In genomic region chr12:110498984-110499706, GRCh38 we compare ENCODE assay signal across 10 cellular contexts. TPM values are rescaled to one million over a fixed set of nuclear protein-coding genes. Genes with fewer than 3 reads are reported as not detected.
DNase-seq lines count a peak whose midpoint lies in the region; ATAC-seq, FAIRE-seq and TF ChIP-seq lines count a peak whose summit lies in the region.
"Had no signal": no experiment of that assay in that cellular context is flagged by ENCODE, and none has a peak within 500 bp of the region (broad histone marks: within the 10 kb centered on the region; RNA-seq: fewer than 3 reads in every experiment).

No MANE protein-coding gene starts in this region.

- H3K9ac ChIP-seq in HepG2 (ENCODE audit: insufficient read depth, low read depth, low read length): peak overlapping the region; percentile 26; the same call in 1 of the 2 replicates

- H3K4me1 Mint-ChIP-seq in T-cell: peaks cover 38 to 47% (median 45%) of the 10 kb centered on the region in 3 donors
- H3K4me1 Mint-ChIP-seq in type B pancreatic cell (ENCODE audit: unreplicated experiment): peaks cover 17% of the 10 kb centered on the region

- H3K27ac ChIP-seq in HepG2 (ENCODE audit: extremely low read length, insufficient read depth, low read length) (no peak overlapping the region), right lobe of liver (no peak overlapping the region)

- peak overlapping the region; percentile 2 to 57 (median 55) for H3K4me3 Mint-ChIP-seq in T-cell
- H3K4me3 Mint-ChIP-seq in type B pancreatic cell: peak overlapping the region; percentile 68

- TF ChIP-seq RAD21 in HepG2 (CRISPR knock-in tag; IDR thresholded peaks at IDR 0.05): no peak

- no peaks in the 10 kb centered on the region; the same call in none of the 2 replicates for H4K20me1 ChIP-seq in HepG2 (ENCODE audit: insufficient read depth, low read length)

- CTCF ChIA-PET in HepG2 (lab: Yijun Ruan, JAX; ENCODE audit: low intra/inter-chr PET ratio, low total read pairs) (no interaction called here), T-cell (lab: Charles Lee) (interaction anchor here in 1 of 2 donors (0.6 to 5.3 kb wide), 4 partner anchors 14 to 49 kb away, joined by 3 to 30 read pairs (median 3); partner anchors contain the start of genes ARPC3, FAM216A and GPN3)

- no peak overlapping the region for H2AFZ ChIP-seq in HepG2 (ENCODE audit: low read length)

- H3K4me2 ChIP-seq in HepG2 (ENCODE audit: low read depth, low read length): peak overlapping the region; percentile 18; the same call in 1 of the 2 replicates

- H3K36me3 Mint-ChIP-seq in T-cell (peaks cover 18% of the 10 kb centered on the region), type B pancreatic cell (peaks cover 15% of the 10 kb centered on the region)

- in situ Hi-C loops in HepG2 (cut with HindIII; ENCODE audit: extremely low pct_ligation_motif_present, low pct_unique_long_range_greater_than_20kb) (no loop called here), GM13977 (cut with MboI; ENCODE audit: low pct_unique_long_range_greater_than_20kb, low sequenced_read_pairs, unreplicated experiment) (no loop called here)

- H3K79me2 ChIP-seq in HepG2 (ENCODE audit: insufficient read depth, low read length): peaks cover 41% of the 10 kb centered on the region

- H3K36me3 ChIP-seq in HepG2 (replicated peaks in 1 of 2; ENCODE audit: control insufficient read depth in 1 of 2, insufficient read depth in 2 of 2, low read length in 2 of 2) (peaks cover 3 to 21% of the 10 kb centered on the region in 2 experiments; a peak in 3 of 5 replicates), right lobe of liver (peaks cover 0 to 19% (median 6%) of the 10 kb centered on the region in 4 donors)

- H3K4me1 ChIP-seq in HepG2 (ENCODE audit: insufficient read depth, low read length) (peaks cover 30% of the 10 kb centered on the region), right lobe of liver (peaks cover 0 to 28% (median 12%) of the 10 kb centered on the region in 4 donors)

- DNase-seq in HepG2 (ENCODE audit: low spot score) (peak; percentile 10), right lobe of liver (no peak), T-cell (no peak), foreskin fibroblast (peak; percentile 36 to 51), type B pancreatic cell (ENCODE audit: extremely low spot score, unreplicated experiment) (no peak), GM13977 (ENCODE audit: low spot score) (no peak)
- DNase-seq: DMS 273 treated with DMSO at 0.1 percent for 48 hours; NK-92 treated with Interleukin-12 subunit alpha and Interleukin-12 subunit beta, amount 100 ng/mL, for 24 hours had no signal

- ATAC-seq in HepG2 (no peak), right lobe of liver (no peak), T-cell (replicated peaks in 1 of 4) (no peak), HG02759 (IDR thresholded peaks at IDR 0.05; ENCODE audit: unreplicated experiment) (no peak), GM19452 (IDR thresholded peaks at IDR 0.05; ENCODE audit: unreplicated experiment) (no peak)

- no TSS peak for BruUV-seq in HepG2 (replicated peaks; lab: Mats Ljungman, UMichigan)

- no peak overlapping the region; a peak in 1 of 6 replicates for H3K4me3 ChIP-seq in HepG2 (replicated peaks in 1 of 3; ENCODE audit: insufficient read depth in 1 of 3, low read depth in 2 of 3, low read length in 3 of 3)
- no peak overlapping the region for H3K4me3 ChIP-seq in right lobe of liver
- no peak overlapping the region for H3K4me3 ChIP-seq in foreskin fibroblast (ENCODE audit: low read depth in 1 of 2, low read length in 2 of 2)

- intact Hi-C loops in HepG2 (cut with micrococcal nuclease; ENCODE audit: unreplicated experiment): no loop called here
- intact Hi-C loops in right lobe of liver (cut with DNase I): no loop called here

- H3K27ac Mint-ChIP-seq in T-cell (peak overlapping the region; percentile 22 to 46), type B pancreatic cell (peak overlapping the region; percentile 17)

- no peak for TF ChIP-seq EP300 in HepG2 (IDR thresholded peaks at IDR 0.05; ENCODE audit: low read depth in 2 of 2, low read length in 2 of 2)
- TF ChIP-seq EP300 in HepG2 (CRISPR knock-in tag; IDR thresholded peaks at IDR 0.05; ENCODE audit: borderline replicate concordance): no peak

- POLR2A ChIA-PET in HepG2 (lab: Yijun Ruan, JAX): interaction anchor here (3.8 kb wide), 1 partner anchor 30 kb away, joined by 36 read pairs; the partner anchor contains the start of genes FAM216A and GPN3
- POLR2A ChIA-PET in T-cell (lab: Charles Lee): interaction anchor here in 1 of 2 donors (0.6 to 0.7 kb wide), 2 partner anchors 49 to 293 kb away, joined by 4 read pairs; partner anchors contain the start of gene ARPC3

- no peak for TF ChIP-seq CTCF in HepG2 (CRISPR knock-in tag; IDR thresholded peaks at IDR 0.05)
- TF ChIP-seq CTCF in right lobe of liver (IDR thresholded peaks at IDR 0.05): no peak
- TF ChIP-seq CTCF in foreskin fibroblast (IDR thresholded peaks at IDR 0.05; ENCODE audit: low read depth, low read length): no peak
- no peak for TF ChIP-seq CTCF in type B pancreatic cell (conservative IDR thresholded peaks at IDR 0.05)
- no peak for TF ChIP-seq CTCF in GM13977 (IDR thresholded peaks at IDR 0.05; ENCODE audit: extremely low read depth, insufficient read depth, missing control alignments)

- H3K27me3 ChIP-seq in HepG2 (ENCODE audit: control insufficient read depth in 1 of 2, insufficient read depth in 2 of 2, low read length in 2 of 2): peaks cover 0 to 3% of the 10 kb centered on the region in 2 experiments; a peak in 1 of 5 replicates
- H3K27me3 ChIP-seq in right lobe of liver: no peaks in the 10 kb centered on the region

- FAIRE-seq in HepG2 (lab: Jason Lieb, UNC): no peak

- no peaks in the 10 kb centered on the region for H3K27me3 Mint-ChIP-seq in T-cell
- H3K27me3 Mint-ChIP-seq in type B pancreatic cell: peaks cover 4% of the 10 kb centered on the region

- WGBS in HepG2 (ENCODE audit: low lambda C conversion rate): 70% methylated on average over 4 of the region's 4 CpGs
- WGBS in right lobe of liver (ENCODE audit: insufficient coverage, low coverage, low lambda C conversion rate, missing lambda C conversion rate): 24% methylated on average over 4 of the region's 4 CpGs

- no peaks in the 10 kb centered on the region for H3K9me3 Mint-ChIP-seq in T-cell
- H3K9me3 Mint-ChIP-seq in type B pancreatic cell: peaks cover 8% of the 10 kb centered on the region

- no peaks in the 10 kb centered on the region for H3K9me3 ChIP-seq in HepG2 (ENCODE audit: low read length)
- H3K9me3 ChIP-seq in right lobe of liver: no peaks in the 10 kb centered on the region

- TF ChIP-seq POLR2A in HepG2 (IDR thresholded peaks at IDR 0.05; ENCODE audit: insufficient read depth in 1 of 2, low read depth in 2 of 2, low read length in 2 of 2) (no peak), right lobe of liver (IDR thresholded peaks at IDR 0.05) (no peak)

RNA-seq across cellular contexts. Expression of gene VPS29, which starts 2.8 kb away (rescaled TPM):
- total RNA-seq in HepG2 (2016; rRNA removed; fragmentation: Illumina TruSeq; extraction: Trizol) (107 and 161 TPM in 2 replicates), right lobe of liver (10 to 100 TPM; 37.9 to 61.2 (median 51.1) TPM), T-cell (100 to 1,000 TPM in 1 of 5 donors, 10 to 100 TPM in 4; 79.0 to 109 (median 95.4) TPM), type B pancreatic cell (ENCODE audit: low replicate concordance) (72.6 and 84.7 TPM in 2 replicates)
- total RNA-seq in HepG2 (2016; cell fraction: cytosol; rRNA removed; fragmentation: Illumina TruSeq; extraction: Trizol; ENCODE audit: low read depth): 34.7 and 38.8 TPM in 2 replicates
- 112 and 168 TPM in 2 replicates for total RNA-seq in HepG2 (2016; cell fraction: insoluble cytoplasmic fraction; rRNA removed; fragmentation: Illumina TruSeq; extraction: Trizol)
- 44.9 and 45.0 TPM in 2 replicates for total RNA-seq in HepG2 (2016; cell fraction: membrane; rRNA removed; fragmentation: Illumina TruSeq; extraction: Trizol)
- total RNA-seq in HepG2 (2016; cell fraction: nucleus; rRNA removed; fragmentation: Illumina TruSeq; extraction: Trizol): 50.0 and 57.0 TPM in 2 replicates
- polyA plus RNA-seq in HepG2 (2011; rRNA removed): 100 and 114 TPM in 2 replicates
- polyA plus RNA-seq in HepG2 (2011; cell fraction: cytosol; rRNA removed): 58.3 and 73.6 TPM in 2 replicates
- 45.3 and 65.3 TPM in 2 replicates for polyA plus RNA-seq in HepG2 (2011; cell fraction: nucleus; rRNA removed)
- polyA plus RNA-seq in HepG2 (2012): 84.2 and 88.0 TPM in 2 replicates
- polyA plus RNA-seq in HepG2 (2016; cell fraction: cytosol; fragmentation: Illumina TruSeq; extraction: Trizol; ENCODE audit: low read depth): 49.4 and 58.6 TPM in 2 replicates
- polyA plus RNA-seq in HepG2 (2016; cell fraction: insoluble cytoplasmic fraction; fragmentation: Illumina TruSeq; extraction: Trizol; ENCODE audit: low read depth): 175 and 205 TPM in 2 replicates
- polyA plus RNA-seq in HepG2 (2016; cell fraction: membrane; fragmentation: Illumina TruSeq; extraction: Trizol; ENCODE audit: low read depth): 42.2 and 44.9 TPM in 2 replicates
- 141 and 142 TPM in 2 replicates for polyA plus RNA-seq in HepG2 (2016; cell fraction: nucleus; fragmentation: Illumina TruSeq; extraction: Trizol; ENCODE audit: insufficient read depth, low read depth)
- polyA minus RNA-seq in HepG2 (2011; rRNA and poly(A)+ RNA removed; ENCODE audit: low replicate concordance): 14.3 and 39.7 TPM in 2 replicates
- polyA minus RNA-seq in HepG2 (2011; cell fraction: cytosol; rRNA and poly(A)+ RNA removed): 17.8 and 23.5 TPM in 2 replicates
- polyA minus RNA-seq in HepG2 (2011; cell fraction: nucleus; rRNA and poly(A)+ RNA removed): 38.6 and 50.0 TPM in 2 replicates

RNA-seq across cellular contexts. Expression of gene RAD9B, which starts 3.0 kb away (rescaled TPM):
- total RNA-seq in HepG2 (2016; rRNA removed; fragmentation: Illumina TruSeq; extraction: Trizol) (0.38 TPM in 2 replicates), right lobe of liver (under 1 TPM in 5 of 6 experiments, not detected in 1; 0.37 to 0.58 (median 0.51) TPM), T-cell (1 to 10 TPM in 1 of 5 donors, under 1 TPM in 3, not detected in 1; 0.18 to 1.6 (median 0.74) TPM), type B pancreatic cell (ENCODE audit: low replicate concordance) (0.12 and 0.46 TPM in 2 replicates)
- total RNA-seq in HepG2 (2016; cell fraction: cytosol; rRNA removed; fragmentation: Illumina TruSeq; extraction: Trizol; ENCODE audit: low read depth): 0.44 TPM in 1 of 2 replicates, not detected in the other
- total RNA-seq in HepG2 (2016; cell fraction: insoluble cytoplasmic fraction; rRNA removed; fragmentation: Illumina TruSeq; extraction: Trizol): 0.27 and 0.28 TPM in 2 replicates
- total RNA-seq in HepG2 (2016; cell fraction: membrane; rRNA removed; fragmentation: Illumina TruSeq; extraction: Trizol): 0.19 TPM in 1 of 2 replicates, not detected in the other
- total RNA-seq in HepG2 (2016; cell fraction: nucleus; rRNA removed; fragmentation: Illumina TruSeq; extraction: Trizol): not detected in 2 replicates
- polyA plus RNA-seq in HepG2 (2011; rRNA removed): 0.05 and 0.10 TPM in 2 replicates
- polyA plus RNA-seq in HepG2 (2011; cell fraction: cytosol; rRNA removed): 0.03 and 0.04 TPM in 2 replicates
- polyA plus RNA-seq in HepG2 (2011; cell fraction: nucleus; rRNA removed): 0.09 TPM in 1 of 2 replicates, not detected in the other
- polyA plus RNA-seq in HepG2 (2012): 0.12 and 0.27 TPM in 2 replicates
- polyA plus RNA-seq in HepG2 (2016; cell fraction: cytosol; fragmentation: Illumina TruSeq; extraction: Trizol; ENCODE audit: low read depth): 0.06 TPM in 1 of 2 replicates, not detected in the other
- 0.16 and 0.24 TPM in 2 replicates for polyA plus RNA-seq in HepG2 (2016; cell fraction: insoluble cytoplasmic fraction; fragmentation: Illumina TruSeq; extraction: Trizol; ENCODE audit: low read depth)
- 0.07 and 0.17 TPM in 2 replicates for polyA plus RNA-seq in HepG2 (2016; cell fraction: membrane; fragmentation: Illumina TruSeq; extraction: Trizol; ENCODE audit: low read depth)
- polyA plus RNA-seq in HepG2 (2016; cell fraction: nucleus; fragmentation: Illumina TruSeq; extraction: Trizol; ENCODE audit: insufficient read depth, low read depth): 0.25 TPM in 1 of 2 replicates, not detected in the other
- 0.37 TPM in 1 of 2 replicates, not detected in the other for polyA minus RNA-seq in HepG2 (2011; rRNA and poly(A)+ RNA removed; ENCODE audit: low replicate concordance)
- polyA minus RNA-seq in HepG2 (2011; cell fraction: cytosol; rRNA and poly(A)+ RNA removed): not detected in 2 replicates
- polyA minus RNA-seq in HepG2 (2011; cell fraction: nucleus; rRNA and poly(A)+ RNA removed): 0.12 and 0.26 TPM in 2 replicates

RNA-seq across cellular contexts. Expression of gene FAM216A, which starts 30.5 kb away (rescaled TPM):
- 19.4 and 20.3 TPM in 2 replicates for total RNA-seq in HepG2 (2016; rRNA removed; fragmentation: Illumina TruSeq; extraction: Trizol)
- total RNA-seq in HepG2 (2016; cell fraction: cytosol; rRNA removed; fragmentation: Illumina TruSeq; extraction: Trizol; ENCODE audit: low read depth): 15.2 and 19.2 TPM in 2 replicates
- 19.5 and 21.9 TPM in 2 replicates for total RNA-seq in HepG2 (2016; cell fraction: insoluble cytoplasmic fraction; rRNA removed; fragmentation: Illumina TruSeq; extraction: Trizol)
- 8.0 and 9.8 TPM in 2 replicates for total RNA-seq in HepG2 (2016; cell fraction: membrane; rRNA removed; fragmentation: Illumina TruSeq; extraction: Trizol)
- total RNA-seq in HepG2 (2016; cell fraction: nucleus; rRNA removed; fragmentation: Illumina TruSeq; extraction: Trizol): 9.2 and 11.8 TPM in 2 replicates
- polyA plus RNA-seq in HepG2 (2011; rRNA removed): 26.9 and 31.2 TPM in 2 replicates
- 21.4 and 24.9 TPM in 2 replicates for polyA plus RNA-seq in HepG2 (2011; cell fraction: cytosol; rRNA removed)
- polyA plus RNA-seq in HepG2 (2011; cell fraction: nucleus; rRNA removed): 18.2 and 18.7 TPM in 2 replicates
- polyA plus RNA-seq in HepG2 (2012): 15.3 and 18.9 TPM in 2 replicates
- 2.7 and 3.4 TPM in 2 replicates for polyA plus RNA-seq in HepG2 (2016; cell fraction: cytosol; fragmentation: Illumina TruSeq; extraction: Trizol; ENCODE audit: low read depth)
- 22.7 and 22.9 TPM in 2 replicates for polyA plus RNA-seq in HepG2 (2016; cell fraction: insoluble cytoplasmic fraction; fragmentation: Illumina TruSeq; extraction: Trizol; ENCODE audit: low read depth)
- polyA plus RNA-seq in HepG2 (2016; cell fraction: membrane; fragmentation: Illumina TruSeq; extraction: Trizol; ENCODE audit: low read depth): 4.1 and 6.1 TPM in 2 replicates
- 16.8 and 18.7 TPM in 2 replicates for polyA plus RNA-seq in HepG2 (2016; cell fraction: nucleus; fragmentation: Illumina TruSeq; extraction: Trizol; ENCODE audit: insufficient read depth, low read depth)
- polyA minus RNA-seq in HepG2 (2011; rRNA and poly(A)+ RNA removed; ENCODE audit: low replicate concordance): 16.3 and 32.2 TPM in 2 replicates
- polyA minus RNA-seq in HepG2 (2011; cell fraction: cytosol; rRNA and poly(A)+ RNA removed): 9.6 and 10.2 TPM in 2 replicates
- 20.1 and 21.0 TPM in 2 replicates for polyA minus RNA-seq in HepG2 (2011; cell fraction: nucleus; rRNA and poly(A)+ RNA removed)
- total RNA-seq in right lobe of liver: 1 to 10 TPM; 1.1 to 9.9 (median 3.1) TPM
- total RNA-seq in T-cell: 10 to 100 TPM in 3 of 5 donors, 1 to 10 TPM in 2; 6.3 to 16.5 (median 13.2) TPM
- 2.5 and 13.2 TPM in 2 replicates for total RNA-seq in type B pancreatic cell (ENCODE audit: low replicate concordance)

RNA-seq across cellular contexts. Expression of gene GPN3, which starts 31.1 kb away (rescaled TPM):
- total RNA-seq in HepG2 (2016; rRNA removed; fragmentation: Illumina TruSeq; extraction: Trizol) (29.5 and 41.4 TPM in 2 replicates), right lobe of liver (10 to 100 TPM in 5 of 6 experiments, 1 to 10 TPM in 1; 8.0 to 20.7 (median 13.9) TPM), T-cell (10 to 100 TPM in 3 of 5 donors, 1 to 10 TPM in 2; 6.3 to 19.1 (median 13.4) TPM), type B pancreatic cell (ENCODE audit: low replicate concordance) (15.2 and 18.1 TPM in 2 replicates)
- total RNA-seq in HepG2 (2016; cell fraction: cytosol; rRNA removed; fragmentation: Illumina TruSeq; extraction: Trizol; ENCODE audit: low read depth): 5.9 and 7.1 TPM in 2 replicates
- total RNA-seq in HepG2 (2016; cell fraction: insoluble cytoplasmic fraction; rRNA removed; fragmentation: Illumina TruSeq; extraction: Trizol): 27.6 and 45.7 TPM in 2 replicates
- total RNA-seq in HepG2 (2016; cell fraction: membrane; rRNA removed; fragmentation: Illumina TruSeq; extraction: Trizol): 11.7 and 13.4 TPM in 2 replicates
- 11.3 and 13.6 TPM in 2 replicates for total RNA-seq in HepG2 (2016; cell fraction: nucleus; rRNA removed; fragmentation: Illumina TruSeq; extraction: Trizol)
- polyA plus RNA-seq in HepG2 (2011; rRNA removed): 15.7 and 28.7 TPM in 2 replicates
- 16.6 and 23.7 TPM in 2 replicates for polyA plus RNA-seq in HepG2 (2011; cell fraction: cytosol; rRNA removed)
- 3.1 and 4.0 TPM in 2 replicates for polyA plus RNA-seq in HepG2 (2011; cell fraction: nucleus; rRNA removed)
- 16.0 and 21.5 TPM in 2 replicates for polyA plus RNA-seq in HepG2 (2012)
- 5.8 and 6.3 TPM in 2 replicates for polyA plus RNA-seq in HepG2 (2016; cell fraction: cytosol; fragmentation: Illumina TruSeq; extraction: Trizol; ENCODE audit: low read depth)
- polyA plus RNA-seq in HepG2 (2016; cell fraction: insoluble cytoplasmic fraction; fragmentation: Illumina TruSeq; extraction: Trizol; ENCODE audit: low read depth): 41.0 and 48.7 TPM in 2 replicates
- polyA plus RNA-seq in HepG2 (2016; cell fraction: membrane; fragmentation: Illumina TruSeq; extraction: Trizol; ENCODE audit: low read depth): 8.6 and 10.1 TPM in 2 replicates
- 20.1 and 22.8 TPM in 2 replicates for polyA plus RNA-seq in HepG2 (2016; cell fraction: nucleus; fragmentation: Illumina TruSeq; extraction: Trizol; ENCODE audit: insufficient read depth, low read depth)
- 15.6 and 33.6 TPM in 2 replicates for polyA minus RNA-seq in HepG2 (2011; rRNA and poly(A)+ RNA removed; ENCODE audit: low replicate concordance)
- polyA minus RNA-seq in HepG2 (2011; cell fraction: cytosol; rRNA and poly(A)+ RNA removed): 15.4 and 16.1 TPM in 2 replicates
- 4.2 and 7.6 TPM in 2 replicates for polyA minus RNA-seq in HepG2 (2011; cell fraction: nucleus; rRNA and poly(A)+ RNA removed)

RNA-seq across cellular contexts. Expression of gene ARPC3, which starts 49.0 kb away (rescaled TPM):
- total RNA-seq in HepG2 (2016; rRNA removed; fragmentation: Illumina TruSeq; extraction: Trizol) (234 and 322 TPM in 2 replicates), right lobe of liver (100 to 1,000 TPM in 3 of 6 experiments, 10 to 100 TPM in 3; 65.4 to 291 (median 101) TPM), T-cell (100 to 1,000 TPM; 177 to 204 (median 191) TPM), type B pancreatic cell (ENCODE audit: low replicate concordance) (164 and 218 TPM in 2 replicates)
- total RNA-seq in HepG2 (2016; cell fraction: cytosol; rRNA removed; fragmentation: Illumina TruSeq; extraction: Trizol; ENCODE audit: low read depth): 118 and 138 TPM in 2 replicates
- total RNA-seq in HepG2 (2016; cell fraction: insoluble cytoplasmic fraction; rRNA removed; fragmentation: Illumina TruSeq; extraction: Trizol): 245 and 351 TPM in 2 replicates
- total RNA-seq in HepG2 (2016; cell fraction: membrane; rRNA removed; fragmentation: Illumina TruSeq; extraction: Trizol): 104 and 113 TPM in 2 replicates
- total RNA-seq in HepG2 (2016; cell fraction: nucleus; rRNA removed; fragmentation: Illumina TruSeq; extraction: Trizol): 86.1 and 88.3 TPM in 2 replicates
- 32.7 and 38.0 TPM in 2 replicates for polyA plus RNA-seq in HepG2 (2011; rRNA removed)
- polyA plus RNA-seq in HepG2 (2011; cell fraction: cytosol; rRNA removed): 34.5 and 77.7 TPM in 2 replicates
- polyA plus RNA-seq in HepG2 (2011; cell fraction: nucleus; rRNA removed): 21.2 and 27.1 TPM in 2 replicates
- 165 and 269 TPM in 2 replicates for polyA plus RNA-seq in HepG2 (2012)
- polyA plus RNA-seq in HepG2 (2016; cell fraction: cytosol; fragmentation: Illumina TruSeq; extraction: Trizol; ENCODE audit: low read depth): 139 and 182 TPM in 2 replicates
- 392 and 460 TPM in 2 replicates for polyA plus RNA-seq in HepG2 (2016; cell fraction: insoluble cytoplasmic fraction; fragmentation: Illumina TruSeq; extraction: Trizol; ENCODE audit: low read depth)
- 109 and 121 TPM in 2 replicates for polyA plus RNA-seq in HepG2 (2016; cell fraction: membrane; fragmentation: Illumina TruSeq; extraction: Trizol; ENCODE audit: low read depth)
- 165 and 173 TPM in 2 replicates for polyA plus RNA-seq in HepG2 (2016; cell fraction: nucleus; fragmentation: Illumina TruSeq; extraction: Trizol; ENCODE audit: insufficient read depth, low read depth)
- polyA minus RNA-seq in HepG2 (2011; rRNA and poly(A)+ RNA removed; ENCODE audit: low replicate concordance): 10.7 and 25.0 TPM in 2 replicates
- polyA minus RNA-seq in HepG2 (2011; cell fraction: cytosol; rRNA and poly(A)+ RNA removed): 68.2 and 79.4 TPM in 2 replicates
- 35.8 and 36.4 TPM in 2 replicates for polyA minus RNA-seq in HepG2 (2011; cell fraction: nucleus; rRNA and poly(A)+ RNA removed)

Comparison
In these comparisons a context has a peak if more than half of its experiments do, and no peak if none do; other contexts are left out.
1. DNase-seq: peak in HepG2 (single experiment) and foreskin fibroblast (2 of 2); none in right lobe of liver (0 of 3), T-cell (0 of 34), type B pancreatic cell (single experiment) and GM13977 (single experiment).